In genomic region chr11:68312117-68312779, GRCh38 we compare ENCODE assay signal across 8 cellular contexts. TPM values are rescaled to one million over a fixed set of nuclear protein-coding genes. Genes with fewer than 3 reads are reported as not detected.
A peak's percentile ranks its signal among the peaks of the same experiment; 100 is the strongest.
DNase-seq lines count a peak whose midpoint lies in the region; ATAC-seq and TF ChIP-seq lines count a peak whose summit lies in the region.

LRP5 (plus strand) TSS chr11:68312591; CDS start chr11:68312715, 124 bp downstream.

- H2AFZ ChIP-seq in fibroblast of lung (ENCODE audit: low read length) (peak within 1 kb of the TSS; percentile 61), Karpas-422 (ENCODE audit: low read length) (no peak within 1 kb of the TSS)

- H3K9me3 ChIP-seq in CD8-positive, alpha-beta T cell (ENCODE audit: low read length) = no peaks in the 10 kb centered on the region
- H3K9me3 ChIP-seq in fibroblast of lung (ENCODE audit: control insufficient read depth, insufficient read depth, low read depth, low read length) = no peaks in the 10 kb centered on the region
- H3K9me3 ChIP-seq in Karpas-422 (ENCODE audit: low read length) = no peaks in the 10 kb centered on the region

- H3K4me1 Mint-ChIP-seq in CD8-positive, alpha-beta T cell (ENCODE audit: low read depth) = peaks cover 17% of the 10 kb centered on the region
- peaks cover 9 to 11% of the 10 kb centered on the region in 2 donors for H3K4me1 Mint-ChIP-seq in natural killer cell treated with Interleukin-12 subunit alpha and Interleukin-12 subunit beta and Interleukin-15 and Interleukin-18, amount 100 ng/mL, for 72 hours (ENCODE audit: low read depth in 2 of 2)

- no peaks in the 10 kb centered on the region for H3K36me3 Mint-ChIP-seq in CD8-positive, alpha-beta T cell
- H3K36me3 Mint-ChIP-seq in natural killer cell treated with Interleukin-12 subunit alpha and Interleukin-12 subunit beta and Interleukin-15 and Interleukin-18, amount 100 ng/mL, for 72 hours = no peaks in the 10 kb centered on the region

- intact Hi-C loops in CD8-positive, alpha-beta T cell (cut with DNase I, micrococcal nuclease) = no loop called here

- no peak for TF ChIP-seq CTCF in CD8-positive, alpha-beta T cell (IDR thresholded peaks at IDR 0.05)
- TF ChIP-seq CTCF in GM20000 (IDR thresholded peaks at IDR 0.05; ENCODE audit: extremely low read depth, missing control alignments) = no peak
- no peak for TF ChIP-seq CTCF in fibroblast of lung (conservative IDR thresholded peaks at IDR 0.05 in 1 of 2, IDR thresholded peaks at IDR 0.05 in 1 of 2; ENCODE audit: low read depth in 1 of 2, low read length in 2 of 2)

- H3K9me2 ChIP-seq in Karpas-422 (replicated peaks; ENCODE audit: insufficient read depth, low read length) = no peaks in the 10 kb centered on the region

- POLR2A ChIA-PET in CD8-positive, alpha-beta T cell (lab: Charles Lee) = no interaction called here

- peak within 1 kb of the TSS; percentile 89 for H3K4me3 Mint-ChIP-seq in CD8-positive, alpha-beta T cell
- H3K4me3 Mint-ChIP-seq in natural killer cell treated with Interleukin-12 subunit alpha and Interleukin-12 subunit beta and Interleukin-15 and Interleukin-18, amount 100 ng/mL, for 72 hours = peak within 1 kb of the TSS; percentile 76

- CTCF ChIA-PET in CD8-positive, alpha-beta T cell (lab: Charles Lee) = interaction anchor here (0.6 to 1.9 kb wide), 2 partner anchors 14 to 256 kb away, joined by 3 to 9 read pairs; no protein-coding TSS in a partner anchor

- H3K27me3 ChIP-seq in CD8-positive, alpha-beta T cell (ENCODE audit: insufficient read depth, low read length) = peaks cover 3% of the 10 kb centered on the region
- no peaks in the 10 kb centered on the region for H3K27me3 ChIP-seq in fibroblast of lung (ENCODE audit: control insufficient read depth, insufficient read depth, low read length)
- H3K27me3 ChIP-seq in Karpas-422 (ENCODE audit: low read length) = no peaks in the 10 kb centered on the region

- no peaks in the 10 kb centered on the region for H3K9me3 Mint-ChIP-seq in CD8-positive, alpha-beta T cell
- H3K9me3 Mint-ChIP-seq in natural killer cell treated with Interleukin-12 subunit alpha and Interleukin-12 subunit beta and Interleukin-15 and Interleukin-18, amount 100 ng/mL, for 72 hours = no peaks in the 10 kb centered on the region

- H3K27me3 Mint-ChIP-seq in CD8-positive, alpha-beta T cell (ENCODE audit: low read depth) = peaks cover 9% of the 10 kb centered on the region
- H3K27me3 Mint-ChIP-seq in natural killer cell treated with Interleukin-12 subunit alpha and Interleukin-12 subunit beta and Interleukin-15 and Interleukin-18, amount 100 ng/mL, for 72 hours = peaks cover 24 to 27% of the 10 kb centered on the region in 2 donors

- H3K79me2 ChIP-seq in fibroblast of lung (ENCODE audit: control insufficient read depth, insufficient read depth, low read length) (no peaks in the 10 kb centered on the region), Karpas-422 (ENCODE audit: low read length) (no peaks in the 10 kb centered on the region)

- H4K20me1 ChIP-seq in fibroblast of lung (ENCODE audit: control insufficient read depth, extremely low read depth, insufficient read depth, low read length) = no peaks in the 10 kb centered on the region
- H4K20me1 ChIP-seq in Karpas-422 (ENCODE audit: insufficient read depth, low read depth, low read length) = no peaks in the 10 kb centered on the region

- peak; percentile 60 for ATAC-seq in CD8-positive, alpha-beta T cell
- ATAC-seq in natural killer cell treated with Interleukin-12 subunit alpha and Interleukin-12 subunit beta and Interleukin-15 and Interleukin-18, amount 100 ng/mL, for 72 hours = peak; percentile 58 to 67
- ATAC-seq in HG03135 (IDR thresholded peaks at IDR 0.05; ENCODE audit: unreplicated experiment) = no peak

- no peak for DNase-seq in CD8-positive, alpha-beta T cell
- DNase-seq in GM20000 (ENCODE audit: low spot score) (peak; percentile 84), T1000 (lab: John Stamatoyannopoulos, UW) (peak; percentile 8), fibroblast of lung (ENCODE audit: low read depth in 2 of 2) (peak in 1 of 2 donors; percentile 30), Karpas-422 (no peak), HK-2 (ENCODE audit: unreplicated experiment) (no peak)
- no peak for DNase-seq in natural killer cell treated with Interleukin-12 subunit alpha and Interleukin-12 subunit beta and Interleukin-15 and Interleukin-18, amount 100 ng/mL, for 72 hours (ENCODE audit: low spot score)

- H3K9ac ChIP-seq in fibroblast of lung (ENCODE audit: insufficient read depth, low read length) (peak within 1 kb of the TSS; percentile 35), Karpas-422 (ENCODE audit: low read length) (no peak within 1 kb of the TSS)

- H3K4me2 ChIP-seq in fibroblast of lung (ENCODE audit: extremely low read depth, insufficient read depth, low read length) = peak within 1 kb of the TSS; percentile 53
- H3K4me2 ChIP-seq in Karpas-422 (ENCODE audit: low read depth, low read length, poor library complexity, severe bottlenecking) = no peak within 1 kb of the TSS

- peaks cover 11% of the 10 kb centered on the region for H3K4me1 ChIP-seq in CD8-positive, alpha-beta T cell (ENCODE audit: insufficient read depth, low read length)
- H3K4me1 ChIP-seq in fibroblast of lung (ENCODE audit: control insufficient read depth, extremely low read depth, insufficient read depth, low read length) (peaks cover 2% of the 10 kb centered on the region), Karpas-422 (ENCODE audit: low read length) (no peaks in the 10 kb centered on the region)

- peak within 1 kb of the TSS; percentile 55 for H3K27ac Mint-ChIP-seq in CD8-positive, alpha-beta T cell
- H3K27ac Mint-ChIP-seq in natural killer cell treated with Interleukin-12 subunit alpha and Interleukin-12 subunit beta and Interleukin-15 and Interleukin-18, amount 100 ng/mL, for 72 hours = no peak within 1 kb of the TSS

- no peaks in the 10 kb centered on the region for H3K36me3 ChIP-seq in CD8-positive, alpha-beta T cell (ENCODE audit: insufficient read depth, low read length)
- no peaks in the 10 kb centered on the region for H3K36me3 ChIP-seq in fibroblast of lung (ENCODE audit: control insufficient read depth, insufficient read depth, low read length)
- H3K36me3 ChIP-seq in Karpas-422 (ENCODE audit: insufficient read depth, low read length) = no peaks in the 10 kb centered on the region

- H3K4me3 ChIP-seq in CD8-positive, alpha-beta T cell (ENCODE audit: low read depth, low read length) = peak within 1 kb of the TSS; percentile 47
- H3K4me3 ChIP-seq in fibroblast of lung (replicated peaks in 1 of 4; ENCODE audit: control extremely low read depth in 1 of 4, insufficient read depth in 1 of 4, low read depth in 3 of 4, low read length in 4 of 4) (peak within 1 kb of the TSS; percentile 41 to 78 (median 63)), Karpas-422 (ENCODE audit: low read length) (no peak within 1 kb of the TSS)

- H3K27ac ChIP-seq in CD8-positive, alpha-beta T cell (ENCODE audit: low read depth, low read length) = no peak within 1 kb of the TSS
- H3K27ac ChIP-seq in fibroblast of lung (ENCODE audit: insufficient read depth, low read length) (peak within 1 kb of the TSS; percentile 14), Karpas-422 (ENCODE audit: low read length) (no peak within 1 kb of the TSS)

RNA-seq across cellular contexts. Expression of gene LRP5, which starts in this region (rescaled TPM):
- 1 to 10 TPM; 1.1 to 1.5 TPM for total RNA-seq in CD8-positive, alpha-beta T cell
- 20.8 and 22.0 TPM in 2 replicates for total RNA-seq in fibroblast of lung
- polyA plus RNA-seq in fibroblast of lung = 3.5 and 3.8 TPM in 2 replicates
- polyA plus RNA-seq in fibroblast of lung (2012) = 11.3 and 14.3 TPM in 2 replicates
- 16.4 and 23.0 TPM in 2 replicates for polyA minus RNA-seq in fibroblast of lung (ENCODE audit: low replicate concordance)
- 1 to 10 TPM in 1 of 2 donors, under 1 TPM in 1; 0.93 to 2.1 TPM for total RNA-seq in natural killer cell treated with Interleukin-12 subunit alpha and Interleukin-12 subunit beta and Interleukin-15 and Interleukin-18, amount 100 ng/mL, for 72 hours
- 0.04 and 0.07 TPM in 2 replicates for total RNA-seq in Karpas-422 (2014; rRNA removed; shearing (Covaris generic); ENCODE audit: low replicate concordance)

Comparison
In these comparisons a context has a peak if more than half of its experiments do, and no peak if none do; other contexts are left out.
1. DNase-seq: peak in GM20000 (single experiment) and T1000 (single experiment); none in CD8-positive, alpha-beta T cell (0 of 7), natural killer cell treated with Interleukin-12 subunit alpha and Interleukin-12 subunit beta and Interleukin-15 and Interleukin-18, amount 100 ng/mL, for 72 hours (single experiment), Karpas-422 (single experiment) and HK-2 (single experiment).